ENCODE assay signal across 21 cellular contexts in the genomic region with DNA sequence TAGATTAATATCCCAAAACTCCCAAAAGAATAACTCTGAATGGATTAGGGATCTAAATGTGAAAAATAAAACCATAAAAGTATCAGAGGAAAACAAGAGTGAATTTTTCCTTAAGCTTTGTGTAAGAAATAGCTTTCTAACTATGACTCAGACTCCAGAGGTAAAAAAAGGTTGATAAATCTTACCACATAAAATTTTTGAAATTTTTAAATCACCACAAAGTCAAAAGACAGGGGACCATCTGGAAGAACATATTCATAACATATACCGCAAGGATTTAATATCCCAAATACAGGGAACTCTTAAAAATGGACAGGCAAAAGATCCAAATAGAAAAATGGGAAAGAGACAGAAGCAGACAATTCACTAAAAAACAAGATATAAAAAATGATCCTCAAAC.
DNase-seq lines count a peak whose midpoint lies in the region; ATAC-seq, FAIRE-seq and TF ChIP-seq lines count a peak whose summit lies in the region.
"Had no signal": no experiment of that assay in that cellular context is flagged by ENCODE, and none has a peak within 500 bp of the region (broad histone marks: within the 10 kb centered on the region; RNA-seq: fewer than 3 reads in every experiment).

No MANE protein-coding gene starts in this region.

- no peak for TF ChIP-seq RAD21 in HepG2 (CRISPR knock-in tag; IDR thresholded peaks at IDR 0.05)

- WGBS in HepG2 (ENCODE audit: low lambda C conversion rate): 95% methylated on average over 1 of the region's 1 CpG

- no peak for TF ChIP-seq POLR2A in HepG2 (IDR thresholded peaks at IDR 0.05; ENCODE audit: insufficient read depth in 1 of 2, low read depth in 2 of 2, low read length in 2 of 2)

- POLR2A ChIA-PET in HepG2 (lab: Yijun Ruan, JAX): no interaction called here

- BruUV-seq in HepG2 (replicated peaks; lab: Mats Ljungman, UMichigan): no TSS peak

- intact Hi-C loops in HepG2 (cut with micrococcal nuclease; ENCODE audit: unreplicated experiment): no loop called here

- CTCF ChIA-PET in HepG2 (lab: Yijun Ruan, JAX; ENCODE audit: low intra/inter-chr PET ratio, low total read pairs): no interaction called here

- no peaks in the 10 kb centered on the region for H4K20me1 ChIP-seq in HepG2 (ENCODE audit: insufficient read depth, low read length)

- H3K79me2 ChIP-seq in HepG2 (ENCODE audit: insufficient read depth, low read length): no peaks in the 10 kb centered on the region
- H3K79me2 ChIP-seq: hepatocyte had no signal

- no peaks in the 10 kb centered on the region for H3K27me3 ChIP-seq in HepG2 (ENCODE audit: control insufficient read depth in 1 of 2, insufficient read depth in 2 of 2, low read length in 2 of 2)
- H3K27me3 ChIP-seq: hepatocyte, tibial artery had no signal

- in situ Hi-C loops in HepG2 (cut with HindIII; ENCODE audit: extremely low pct_ligation_motif_present, low pct_unique_long_range_greater_than_20kb): no loop called here

- DNase-seq in HFF-Myc (ENCODE audit: extremely low read depth, low read depth): no peak
- DNase-seq in amniotic epithelial cell (ENCODE audit: low read depth): peak; percentile 82
- peak; percentile 85 for DNase-seq in fibroblast of villous mesenchyme (ENCODE audit: low read depth)
- DNase-seq in DMS 273 treated with DMSO at 0.1 percent for 48 hours (lab: John Stamatoyannopoulos, UW): no peak
- no peak for DNase-seq in GOT3 (lab: John Stamatoyannopoulos, UW)
- DNase-seq in HepG2 (ENCODE audit: low spot score): no peak
- no peak for DNase-seq in HUDEP-2 (lab: John Stamatoyannopoulos, UW; ENCODE audit: unreplicated experiment in 76 of 76)
- DNase-seq: activated CD4-positive, CD25-positive, alpha-beta regulatory T cell; activated CD8-positive, alpha-beta memory T cell treated with anti-CD3 and anti-CD28 coated beads, Interleukin-2, amount 10 ng/mL, durations not matched to agents 7 days and 5 days; activated naive CD4-positive, alpha-beta T cell treated with anti-CD3 and anti-CD28 coated beads for 36 hours; GF-D8; KG1; left ventricle myocardium superior; naive thymus-derived CD8-positive, alpha-beta T cell; NCI-H1436 treated with DMSO at 0.1 percent for 48 hours; PC-9; stimulated activated CD4-positive, alpha-beta T cell treated with anti-CD3 and anti-CD28 coated beads, Interleukin-2, amount 100 ng/mL, for 24 hours; stimulated activated CD8-positive, alpha-beta memory T cell treated with anti-CD3 and anti-CD28 coated beads, Interleukin-4, amount 100 ng/mL, for 48 hours; tibial artery had no signal

- H3K4me2 ChIP-seq in HepG2 (ENCODE audit: low read depth, low read length): no peak overlapping the region

- FAIRE-seq in HepG2 (lab: Jason Lieb, UNC): no peak
- FAIRE-seq: GM18507 had no signal

- TF ChIP-seq CTCF in HFF-Myc (IDR thresholded peaks at IDR 0.05; ENCODE audit: low read depth, low read length, missing control alignments): no peak
- TF ChIP-seq CTCF in fibroblast of villous mesenchyme (IDR thresholded peaks at IDR 0.05; ENCODE audit: insufficient read depth, low read depth, low read length): no peak
- TF ChIP-seq CTCF in HepG2 (CRISPR knock-in tag; IDR thresholded peaks at IDR 0.05): no peak

- H2AFZ ChIP-seq in HepG2 (ENCODE audit: low read length): no peak overlapping the region
- H2AFZ ChIP-seq: hepatocyte, PC-9 had no signal

- H3K4me3 ChIP-seq in HFF-Myc (replicated peaks; ENCODE audit: low read depth, low read length): peak overlapping the region; percentile 5; the same call in 1 of the 2 replicates
- H3K4me3 ChIP-seq in fibroblast of villous mesenchyme (ENCODE audit: low read depth, low read length): peak overlapping the region; percentile 28
- no peak overlapping the region for H3K4me3 ChIP-seq in HepG2 (replicated peaks in 1 of 3; ENCODE audit: insufficient read depth in 1 of 3, low read depth in 2 of 3, low read length in 3 of 3)
- H3K4me3 ChIP-seq: hepatocyte, PC-9, tibial artery had no signal

- no peak for ATAC-seq in HepG2
- ATAC-seq: activated CD8-positive, alpha-beta memory T cell treated with anti-CD3 and anti-CD28 coated beads, Interleukin-2, amount 10 ng/mL, durations not matched to agents 7 days and 5 days; left ventricle myocardium superior; naive thymus-derived CD8-positive, alpha-beta T cell had no signal

- H3K9ac ChIP-seq in HepG2 (ENCODE audit: insufficient read depth, low read depth, low read length): no peak overlapping the region

- H3K9me3 ChIP-seq in HepG2 (ENCODE audit: low read length): no peaks in the 10 kb centered on the region
- H3K9me3 ChIP-seq: tibial artery had no signal

- H3K27ac ChIP-seq in HepG2 (ENCODE audit: extremely low read length, insufficient read depth, low read length): no peak overlapping the region
- H3K27ac ChIP-seq: PC-9, tibial artery had no signal

- no peaks in the 10 kb centered on the region for H3K36me3 ChIP-seq in HepG2 (replicated peaks in 1 of 2; ENCODE audit: control insufficient read depth in 1 of 2, insufficient read depth in 2 of 2, low read length in 2 of 2)

- TF ChIP-seq EP300 in HepG2 (IDR thresholded peaks at IDR 0.05; ENCODE audit: low read depth in 2 of 2, low read length in 2 of 2): no peak
- no peak for TF ChIP-seq EP300 in HepG2 (CRISPR knock-in tag; IDR thresholded peaks at IDR 0.05; ENCODE audit: borderline replicate concordance)

- no peaks in the 10 kb centered on the region; the same call in 1 of the 2 replicates for H3K4me1 ChIP-seq in HepG2 (ENCODE audit: insufficient read depth, low read length)

TF ChIP-seq in HepG2, 621 proteins besides CTCF, POLR2A, EP300 and RAD21:
- TF ChIP-seq, protein P1, sequence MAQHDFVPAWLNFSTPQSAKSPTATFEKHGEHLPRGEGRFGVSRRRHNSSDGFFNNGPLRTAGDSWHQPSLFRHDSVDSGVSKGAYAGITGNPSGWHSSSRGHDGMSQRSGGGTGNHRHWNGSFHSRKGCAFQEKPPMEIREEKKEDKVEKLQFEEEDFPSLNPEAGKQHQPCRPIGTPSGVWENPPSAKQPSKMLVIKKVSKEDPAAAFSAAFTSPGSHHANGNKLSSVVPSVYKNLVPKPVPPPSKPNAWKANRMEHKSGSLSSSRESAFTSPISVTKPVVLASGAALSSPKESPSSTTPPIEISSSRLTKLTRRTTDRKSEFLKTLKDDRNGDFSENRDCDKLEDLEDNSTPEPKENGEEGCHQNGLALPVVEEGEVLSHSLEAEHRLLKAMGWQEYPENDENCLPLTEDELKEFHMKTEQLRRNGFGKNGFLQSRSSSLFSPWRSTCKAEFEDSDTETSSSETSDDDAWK (CRISPR knock-in tag; IDR thresholded peaks at IDR 0.05): no peak

Comparison
In these comparisons a context has a peak if more than half of its experiments do, and no peak if none do; other contexts are left out.
1. DNase-seq: peak in amniotic epithelial cell (single experiment) and fibroblast of villous mesenchyme (single experiment); none in HFF-Myc (single experiment), DMS 273 treated with DMSO at 0.1 percent for 48 hours (single experiment), GOT3 (single experiment), HepG2 (single experiment) and HUDEP-2 (0 of 76).
2. H3K4me3 ChIP-seq: peak in HFF-Myc (single experiment) and fibroblast of villous mesenchyme (single experiment); none in HepG2 (0 of 3).